Comparison of ENCODE assay signal across 9 cellular contexts in genomic region chr1:85048296-85049064, GRCh38. TPM values are rescaled to one million over a fixed set of nuclear protein-coding genes. Genes with fewer than 3 reads are reported as not detected.
DNase-seq lines count a peak whose midpoint lies in the region; ATAC-seq, FAIRE-seq and TF ChIP-seq lines count a peak whose summit lies in the region.
"Had no signal": no experiment of that assay in that cellular context is flagged by ENCODE, and none has a peak within 500 bp of the region (broad histone marks: within the 10 kb centered on the region; RNA-seq: fewer than 3 reads in every experiment).

A gene with protein sequence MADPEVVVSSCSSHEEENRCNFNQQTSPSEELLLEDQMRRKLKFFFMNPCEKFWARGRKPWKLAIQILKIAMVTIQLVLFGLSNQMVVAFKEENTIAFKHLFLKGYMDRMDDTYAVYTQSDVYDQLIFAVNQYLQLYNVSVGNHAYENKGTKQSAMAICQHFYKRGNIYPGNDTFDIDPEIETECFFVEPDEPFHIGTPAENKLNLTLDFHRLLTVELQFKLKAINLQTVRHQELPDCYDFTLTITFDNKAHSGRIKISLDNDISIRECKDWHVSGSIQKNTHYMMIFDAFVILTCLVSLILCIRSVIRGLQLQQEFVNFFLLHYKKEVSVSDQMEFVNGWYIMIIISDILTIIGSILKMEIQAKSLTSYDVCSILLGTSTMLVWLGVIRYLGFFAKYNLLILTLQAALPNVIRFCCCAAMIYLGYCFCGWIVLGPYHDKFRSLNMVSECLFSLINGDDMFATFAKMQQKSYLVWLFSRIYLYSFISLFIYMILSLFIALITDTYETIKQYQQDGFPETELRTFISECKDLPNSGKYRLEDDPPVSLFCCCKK (minus strand): TSS chr1:85048500. CDS start chr1:85045360, 3,140 bp downstream.

- H4K8ac ChIP-seq in mesendoderm (ENCODE audit: low read depth, low read length), result no peak within 1 kb of the TSS

- H3K4me1 ChIP-seq in mesendoderm (ENCODE audit: control insufficient read depth, low read depth, low read length) (no peaks in the 10 kb centered on the region), stomach (peaks cover 13 to 23% (median 20%) of the 10 kb centered on the region in 4 donors)

- no peaks in the 10 kb centered on the region for H3K36me3 ChIP-seq in mesendoderm (ENCODE audit: control insufficient read depth, insufficient read depth, low read length)
- no peaks in the 10 kb centered on the region for H3K36me3 ChIP-seq in stomach

- no peak for TF ChIP-seq CTCF in choroid plexus epithelial cell (conservative IDR thresholded peaks at IDR 0.05; ENCODE audit: low read depth, low read length)
- TF ChIP-seq CTCF in stomach (IDR thresholded peaks at IDR 0.05), result no peak

- H3K18ac ChIP-seq in mesendoderm (ENCODE audit: low read length), result peak within 1 kb of the TSS; percentile 95

- peak within 1 kb of the TSS; percentile 42 for H3K4me3 ChIP-seq in choroid plexus epithelial cell (ENCODE audit: low read depth, low read length)
- H3K4me3 ChIP-seq in mesendoderm (ENCODE audit: low read length), result peak within 1 kb of the TSS; percentile 33
- H3K4me3 ChIP-seq in stomach, result peak within 1 kb of the TSS; percentile 57 to 75 (median 61)

- TF ChIP-seq POLR2A in stomach (IDR thresholded peaks at IDR 0.05), result no peak

- H3K27me3 ChIP-seq in mesendoderm (ENCODE audit: insufficient read depth, low read length, poor library complexity) (peaks cover 21% of the 10 kb centered on the region), stomach (peaks cover 0 to 50% (median 22%) of the 10 kb centered on the region in 3 donors)

- H2AK5ac ChIP-seq in mesendoderm (ENCODE audit: low read length), result no peak within 1 kb of the TSS

- H2BK15ac ChIP-seq in mesendoderm (replicated peaks; ENCODE audit: low read depth), result no peak within 1 kb of the TSS

- WGBS in mesendoderm (ENCODE audit: extremely low coverage, insufficient coverage, low lambda C conversion rate), result no CpG with 5 or more reads among the region's 73 CpGs
- 1 to 3% (median 1%) methylated on average over 14 to 73 of the region's 73 CpGs for WGBS in stomach, 5 donors

- H3K27ac ChIP-seq in mesendoderm (ENCODE audit: low read depth, low read length) (no peak within 1 kb of the TSS), stomach (peak within 1 kb of the TSS in 4 of 5 donors; percentile 11 to 62 (median 43))

- H3K9me3 ChIP-seq in stomach, result no peaks in the 10 kb centered on the region

- no peak within 1 kb of the TSS for H2BK120ac ChIP-seq in mesendoderm (ENCODE audit: low read depth, low read length)

- ATAC-seq in GM21528 (IDR thresholded peaks at IDR 0.05; ENCODE audit: low FRiP score, unreplicated experiment), result peak; percentile 73

- H3K23ac ChIP-seq in mesendoderm (ENCODE audit: low read length), result peak within 1 kb of the TSS; percentile 66

- H3K9ac ChIP-seq in mesendoderm (ENCODE audit: low read length), result peak within 1 kb of the TSS; percentile 60

- TF ChIP-seq EP300 in stomach (IDR thresholded peaks at IDR 0.05), result no peak

- no peak within 1 kb of the TSS for H3K4ac ChIP-seq in mesendoderm (ENCODE audit: low read depth, low read length)

- no peaks in the 10 kb centered on the region for H3K79me1 ChIP-seq in mesendoderm (ENCODE audit: low read length)

- intact Hi-C loops in stomach (cut with DNase I; ENCODE audit: low total_unique reads), result no loop called here

- H3K56ac ChIP-seq in mesendoderm (ENCODE audit: low read length), result peak within 1 kb of the TSS; percentile 80

- H4K5ac ChIP-seq in mesendoderm (ENCODE audit: low read length), result no peak within 1 kb of the TSS

- no peaks in the 10 kb centered on the region for H3K79me2 ChIP-seq in mesendoderm (ENCODE audit: control insufficient read depth, insufficient read depth, low read length)

- H2BK5ac ChIP-seq in mesendoderm (ENCODE audit: low read length), result no peak within 1 kb of the TSS

- peak; percentile 50 for DNase-seq in ELR (ENCODE audit: low read depth)
- DNase-seq in HTR-8/SVneo (ENCODE audit: insufficient read length, low spot score), result peak; percentile 41
- peak; percentile 35 for DNase-seq in T-helper 9 cell
- no peak for DNase-seq in choroid plexus epithelial cell (ENCODE audit: low read depth)
- DNase-seq in mesendoderm, result peak; percentile 50
- peak; percentile 54 for DNase-seq in stomach
- DNase-seq in OCI-M1 (lab: John Stamatoyannopoulos, UW), result no peak

- H3K4me2 ChIP-seq in mesendoderm (ENCODE audit: low read length), result peak within 1 kb of the TSS; percentile 57

- FAIRE-seq in HTR-8/SVneo (lab: Jason Lieb, UNC), result no peak

RNA-seq across cellular contexts. Expression of the gene that starts here (rescaled TPM):
- 0.84 TPM for polyA plus RNA-seq in mesendoderm (2013, experiment 1 of 2)
- polyA plus RNA-seq in mesendoderm (2013, experiment 2 of 2), result 1.1 TPM
- 1 to 10 TPM in 2 of 5 donors, under 1 TPM in 1, not detected in 2; 0.89 to 7.3 (median 2.6) TPM for total RNA-seq in stomach
- polyA plus RNA-seq in stomach, result 1 to 10 TPM in 2 of 3 donors, under 1 TPM in 1; 1.00 to 1.4 (median 1.4) TPM
- total RNA-seq: temporal lobe had no signal

Comparison
In these comparisons a context has a peak if more than half of its experiments do, and no peak if none do; other contexts are left out.
1. DNase-seq: peak in ELR (single experiment), HTR-8/SVneo (single experiment), T-helper 9 cell (single experiment), mesendoderm (single experiment) and stomach (single experiment); none in choroid plexus epithelial cell (single experiment) and OCI-M1 (single experiment).
2. Peak in every context shown above with its lines, with median percentiles within 50 percentile points of each other: H3K4me3 ChIP-seq.